Comparison of ENCODE assay signal across 21 cellular contexts in genomic region chr1:33930346-33931114, GRCh38.
"Had no signal": no experiment of that assay in that cellular context is flagged by ENCODE, and none has a peak within 500 bp of the region (broad histone marks: within the 10 kb centered on the region; RNA-seq: fewer than 3 reads in every experiment).

No MANE protein-coding gene starts in this region.

- H3K27ac Mint-ChIP-seq: activated CD4-positive, alpha-beta memory T cell treated with anti-CD3 and anti-CD28 coated beads, Interleukin-2, amount 10 ng/mL, durations not matched to agents 7 days and 5 days; activated CD8-positive, alpha-beta memory T cell treated with anti-CD3 and anti-CD28 coated beads, Interleukin-2, amount 10 ng/mL, durations not matched to agents 7 days and 5 days; activated naive CD8-positive, alpha-beta T cell treated with anti-CD3 and anti-CD28 coated beads, Interleukin-2, amount 10 ng/mL, durations not matched to agents 7 days and 5 days; natural killer cell had no signal

- H3K36me3 ChIP-seq: gastrocnemius medialis, neutrophil, tibial nerve, uterus had no signal

- ATAC-seq: activated CD8-positive, alpha-beta memory T cell treated with anti-CD3 and anti-CD28 coated beads, Interleukin-2, amount 10 ng/mL, durations not matched to agents 7 days and 5 days; body of pancreas; gastrocnemius medialis; natural killer cell had no signal

- H3K4me1 Mint-ChIP-seq: activated CD4-positive, alpha-beta memory T cell treated with anti-CD3 and anti-CD28 coated beads, Interleukin-2, amount 10 ng/mL, durations not matched to agents 7 days and 5 days; activated CD8-positive, alpha-beta memory T cell treated with anti-CD3 and anti-CD28 coated beads, Interleukin-2, amount 10 ng/mL, durations not matched to agents 7 days and 5 days; activated naive CD8-positive, alpha-beta T cell treated with anti-CD3 and anti-CD28 coated beads, Interleukin-2, amount 10 ng/mL, durations not matched to agents 7 days and 5 days; natural killer cell had no signal

- H3K4me3 Mint-ChIP-seq: activated CD4-positive, alpha-beta memory T cell treated with anti-CD3 and anti-CD28 coated beads, Interleukin-2, amount 10 ng/mL, durations not matched to agents 7 days and 5 days; activated CD8-positive, alpha-beta memory T cell treated with anti-CD3 and anti-CD28 coated beads, Interleukin-2, amount 10 ng/mL, durations not matched to agents 7 days and 5 days; activated naive CD8-positive, alpha-beta T cell treated with anti-CD3 and anti-CD28 coated beads, Interleukin-2, amount 10 ng/mL, durations not matched to agents 7 days and 5 days; natural killer cell had no signal

- DNase-seq: activated CD4-positive, alpha-beta memory T cell treated with anti-CD3 and anti-CD28 coated beads, Interleukin-2, amount 10 ng/mL, durations not matched to agents 7 days and 5 days; activated CD4-positive, alpha-beta T cell treated with anti-CD3 and anti-CD28 coated beads for 4 hours; activated CD8-positive, alpha-beta memory T cell treated with anti-CD3 and anti-CD28 coated beads, Interleukin-2, amount 10 ng/mL, durations not matched to agents 7 days and 5 days; activated naive CD4-positive, alpha-beta T cell; activated naive CD8-positive, alpha-beta T cell treated with anti-CD3 and anti-CD28 coated beads, Interleukin-2, amount 10 ng/mL, durations not matched to agents 7 days and 5 days; body of pancreas; central memory CD4-positive, alpha-beta T cell; erythroblast; gastrocnemius medialis; head of caudate nucleus; mesendoderm; natural killer cell; stimulated activated CD4-positive, alpha-beta T cell treated with anti-CD3 and anti-CD28 coated beads, Interleukin-12 subunit alpha, Interleukin-12 subunit beta, amount 100 ng/mL, for 4 hours; stimulated activated CD4-positive, alpha-beta T cell treated with anti-CD3 and anti-CD28 coated beads, Interleukin-1b, Interleukin-23, amount 100 ng/mL, for 48 hours; stimulated activated CD8-positive, alpha-beta memory T cell treated with anti-CD3 and anti-CD28 coated beads, Interleukin-4, amount 100 ng/mL, for 48 hours; stimulated activated naive CD4-positive, alpha-beta T cell treated with Interleukin-2 at 50 U/mL for 16 hours; SW 1271; uterus had no signal

- H3K9me3 ChIP-seq: body of pancreas, gastrocnemius medialis, neutrophil, uterus had no signal

- H3K4me3 ChIP-seq: body of pancreas, coronary artery, gastrocnemius medialis, tibial nerve, uterus had no signal

- H3K27me3 ChIP-seq: body of pancreas, gastrocnemius medialis, neutrophil, tibial nerve, uterus had no signal

- H3K36me3 Mint-ChIP-seq: activated CD8-positive, alpha-beta memory T cell treated with anti-CD3 and anti-CD28 coated beads, Interleukin-2, amount 10 ng/mL, durations not matched to agents 7 days and 5 days; activated naive CD8-positive, alpha-beta T cell treated with anti-CD3 and anti-CD28 coated beads, Interleukin-2, amount 10 ng/mL, durations not matched to agents 7 days and 5 days; natural killer cell had no signal

- H3K4me1 ChIP-seq: body of pancreas, gastrocnemius medialis, tibial nerve, uterus had no signal

- H3K9me3 Mint-ChIP-seq: activated CD4-positive, alpha-beta memory T cell treated with anti-CD3 and anti-CD28 coated beads, Interleukin-2, amount 10 ng/mL, durations not matched to agents 7 days and 5 days had no signal

- H3K27ac ChIP-seq: body of pancreas, coronary artery, gastrocnemius medialis, neutrophil, tibial nerve, uterus had no signal

- H3K27me3 Mint-ChIP-seq: activated CD4-positive, alpha-beta memory T cell treated with anti-CD3 and anti-CD28 coated beads, Interleukin-2, amount 10 ng/mL, durations not matched to agents 7 days and 5 days; activated CD8-positive, alpha-beta memory T cell treated with anti-CD3 and anti-CD28 coated beads, Interleukin-2, amount 10 ng/mL, durations not matched to agents 7 days and 5 days had no signal
